In genomic region chr16:31073073-31073822, GRCh38 we compare ENCODE assay signal across 8 cellular contexts. TPM values are rescaled to one million over a fixed set of nuclear protein-coding genes. Genes with fewer than 3 reads are reported as not detected.
A peak's percentile ranks its signal among the peaks of the same experiment; 100 is the strongest.
DNase-seq lines count a peak whose midpoint lies in the region; TF ChIP-seq lines count a peak whose summit lies in the region.

No MANE protein-coding gene starts in this region.

- in situ Hi-C loops in G401 (cut with HindIII; ENCODE audit: low sequenced_read_pairs), result no loop called here

- no peak overlapping the region for H4K8ac ChIP-seq in neuronal stem cell (ENCODE audit: low read depth, low read length)

- H3K9me3 ChIP-seq in Loucy (ENCODE audit: insufficient read depth, low read depth, low read length) (no peaks in the 10 kb centered on the region), SJCRH30 (replicated peaks) (no peaks in the 10 kb centered on the region), neuronal stem cell (replicated peaks in 1 of 2; ENCODE audit: control insufficient read depth in 2 of 2, insufficient read depth in 1 of 2, low read depth in 1 of 2, low read length in 2 of 2) (no peaks in the 10 kb centered on the region)

- no peaks in the 10 kb centered on the region for H3K9me2 ChIP-seq in Loucy (replicated peaks; ENCODE audit: low read depth, low read length)

- peaks cover 27% of the 10 kb centered on the region for H3K4me1 ChIP-seq in Loucy (ENCODE audit: insufficient read depth, low read length, poor library complexity, severe bottlenecking)
- peaks cover 7% of the 10 kb centered on the region for H3K4me1 ChIP-seq in SJCRH30
- peaks cover 4 to 7% of the 10 kb centered on the region in 2 donors for H3K4me1 ChIP-seq in neuronal stem cell (ENCODE audit: control insufficient read depth in 2 of 2, insufficient read depth in 1 of 2, low read depth in 1 of 2, low read length in 2 of 2)

- H2BK5ac ChIP-seq in neuronal stem cell (ENCODE audit: low read length), result peak overlapping the region; percentile 95

- H3K4me2 ChIP-seq in Loucy (ENCODE audit: low read depth, low read length, poor library complexity, severe bottlenecking) (peak overlapping the region; percentile 97), neuronal stem cell (ENCODE audit: insufficient read depth, low read length, poor library complexity, severe bottlenecking) (peak overlapping the region; percentile 92)

- TF ChIP-seq CTCF in Loucy (conservative IDR thresholded peaks at IDR 0.05; ENCODE audit: low read length), result no peak

- peak overlapping the region; percentile 2 for H2BK15ac ChIP-seq in neuronal stem cell (ENCODE audit: low read length)

- H3K23ac ChIP-seq in neuronal stem cell (ENCODE audit: low read depth, low read length, poor library complexity), result peak overlapping the region; percentile 16

- WGBS in neuronal stem cell (ENCODE audit: extremely low coverage in 2 of 2, insufficient read length in 2 of 2, insufficient replicate concordance in 1 of 2), 2 donors, result no CpG with 5 or more reads among the region's 83 CpGs

- H3K4me3 ChIP-seq in H7 (ENCODE audit: insufficient read depth, low read depth, low read length), result peak overlapping the region; percentile 69
- H3K4me3 ChIP-seq in Loucy (ENCODE audit: low read length, poor library complexity, severe bottlenecking), result peak overlapping the region; percentile 96
- peak overlapping the region; percentile 94 for H3K4me3 ChIP-seq in SJCRH30
- H3K4me3 ChIP-seq in neuronal stem cell (ENCODE audit: low read length in 2 of 2), result peak overlapping the region; percentile 80 to 87

- peak overlapping the region; percentile 65 for H3K14ac ChIP-seq in neuronal stem cell (ENCODE audit: low read length)

- peaks cover 36% of the 10 kb centered on the region for H4K20me1 ChIP-seq in Loucy (ENCODE audit: insufficient read depth, low read length, poor library complexity, severe bottlenecking)

- H3K27ac ChIP-seq in SJCRH30 (peak overlapping the region; percentile 98), neuronal stem cell (replicated peaks; ENCODE audit: low read length) (peak overlapping the region; percentile 91)

- H2AFZ ChIP-seq in Loucy (ENCODE audit: low read length), result peak overlapping the region; percentile 85
- peak overlapping the region; percentile 96 for H2AFZ ChIP-seq in neuronal stem cell (ENCODE audit: low read length)

- H2AK5ac ChIP-seq in neuronal stem cell (ENCODE audit: low read depth, low read length), result no peak overlapping the region

- H3K27me3 ChIP-seq in H7 (ENCODE audit: control insufficient read depth, insufficient read depth, low read length) (no peaks in the 10 kb centered on the region), Loucy (ENCODE audit: insufficient read depth, low read length, poor library complexity, severe bottlenecking) (no peaks in the 10 kb centered on the region), SJCRH30 (no peaks in the 10 kb centered on the region), neuronal stem cell (ENCODE audit: control insufficient read depth in 3 of 3, insufficient read depth in 3 of 3, low read depth in 1 of 3, low read length in 3 of 3) (no peaks in the 10 kb centered on the region)

- H3K18ac ChIP-seq in neuronal stem cell (ENCODE audit: low read length), result peak overlapping the region; percentile 99

- no peak overlapping the region for H2BK120ac ChIP-seq in neuronal stem cell (ENCODE audit: low read depth, low read length)

- H2BK12ac ChIP-seq in neuronal stem cell (ENCODE audit: low read length), result no peak overlapping the region

- H3K9ac ChIP-seq in Loucy (ENCODE audit: low read depth, low read length, poor library complexity, severe bottlenecking) (peak overlapping the region; percentile 94), neuronal stem cell (ENCODE audit: low read depth, low read length, poor library complexity) (peak overlapping the region; percentile 91)

- no peak overlapping the region for H3K4ac ChIP-seq in neuronal stem cell (ENCODE audit: low read length)

- H3K79me1 ChIP-seq in neuronal stem cell (ENCODE audit: low read depth, low read length), result peaks cover 16% of the 10 kb centered on the region

- peaks cover 70% of the 10 kb centered on the region for H3K79me2 ChIP-seq in Loucy (ENCODE audit: insufficient read depth, low read length)

- peak; percentile 94 for DNase-seq in G401 (ENCODE audit: low spot score)
- peak; percentile 97 for DNase-seq in H7
- peak; percentile 92 to 93 for DNase-seq in SJCRH30
- DNase-seq in activated naive CD4-positive, alpha-beta T cell (lab: John Stamatoyannopoulos, UW), result peak; percentile 59 to 79 (median 65)
- peak; percentile 91 for DNase-seq in foreskin melanocyte
- peak; percentile 81 for DNase-seq in neuronal stem cell (ENCODE audit: low spot score)
- DNase-seq in stromal cell of bone marrow (ENCODE audit: low read depth), result peak; percentile 81

- H3K36me3 ChIP-seq in H7 (replicated peaks; ENCODE audit: control insufficient read depth, insufficient read depth, low read length) (peaks cover 14% of the 10 kb centered on the region), Loucy (ENCODE audit: insufficient read depth, low read length) (peaks cover 13% of the 10 kb centered on the region; the same call in 1 of the 2 replicates), SJCRH30 (peaks cover 16% of the 10 kb centered on the region), neuronal stem cell (replicated peaks in 1 of 2; ENCODE audit: control insufficient read depth in 2 of 2, insufficient read depth in 2 of 2, low read length in 2 of 2) (peaks cover 21 to 27% of the 10 kb centered on the region in 2 donors)

- peaks cover 3% of the 10 kb centered on the region for H3F3A ChIP-seq in Loucy (ENCODE audit: low read depth)

- no peak overlapping the region for H4K91ac ChIP-seq in neuronal stem cell (ENCODE audit: low read depth, low read length, poor library complexity)

RNA-seq across cellular contexts. Expression of gene ZNF668, which starts 0.8 kb away (rescaled TPM):
- 27.9 and 52.0 TPM in 2 replicates for total RNA-seq in G401 (2014; rRNA removed; shearing (Covaris generic))
- 16.4 and 19.9 TPM in 2 replicates for total RNA-seq in H7 (2014; rRNA removed; shearing (Covaris generic))
- total RNA-seq in SJCRH30 (2014; rRNA removed; shearing (Covaris generic)), result 21.5 and 21.8 TPM in 2 replicates
- 6.9 TPM for polyA plus RNA-seq in neuronal stem cell (2013, experiment 1 of 2)
- polyA plus RNA-seq in neuronal stem cell (2013, experiment 2 of 2), result 7.3 TPM

RNA-seq across cellular contexts. Expression of gene ZNF646, which starts 1.0 kb away (rescaled TPM):
- 12.0 and 21.2 TPM in 2 replicates for total RNA-seq in G401 (2014; rRNA removed; shearing (Covaris generic))
- 28.8 and 30.0 TPM in 2 replicates for total RNA-seq in H7 (2014; rRNA removed; shearing (Covaris generic))
- total RNA-seq in SJCRH30 (2014; rRNA removed; shearing (Covaris generic)), result 20.3 and 26.4 TPM in 2 replicates
- polyA plus RNA-seq in neuronal stem cell (2013, experiment 1 of 2), result 11.7 TPM
- polyA plus RNA-seq in neuronal stem cell (2013, experiment 2 of 2), result 11.2 TPM

RNA-seq across cellular contexts. Expression of gene PRSS53, which starts 15.5 kb away (rescaled TPM):
- 0.44 and 2.8 TPM in 2 replicates for total RNA-seq in G401 (2014; rRNA removed; shearing (Covaris generic))
- 1.3 and 4.5 TPM in 2 replicates for total RNA-seq in H7 (2014; rRNA removed; shearing (Covaris generic))
- 2.8 and 4.3 TPM in 2 replicates for total RNA-seq in SJCRH30 (2014; rRNA removed; shearing (Covaris generic))
- polyA plus RNA-seq in neuronal stem cell (2013, experiment 1 of 2), result 1.6 TPM
- polyA plus RNA-seq in neuronal stem cell (2013, experiment 2 of 2), result 1.9 TPM

RNA-seq across cellular contexts. Expression of gene VKORC1, which starts 21.3 kb away (rescaled TPM):
- 121 and 129 TPM in 2 replicates for total RNA-seq in G401 (2014; rRNA removed; shearing (Covaris generic))
- total RNA-seq in H7 (2014; rRNA removed; shearing (Covaris generic)), result 127 and 135 TPM in 2 replicates
- 145 and 149 TPM in 2 replicates for total RNA-seq in SJCRH30 (2014; rRNA removed; shearing (Covaris generic))
- 92.1 TPM for polyA plus RNA-seq in neuronal stem cell (2013, experiment 1 of 2)
- 93.7 TPM for polyA plus RNA-seq in neuronal stem cell (2013, experiment 2 of 2)

RNA-seq across cellular contexts. Expression of gene BCKDK, which starts 34.9 kb away (rescaled TPM):
- total RNA-seq in G401 (2014; rRNA removed; shearing (Covaris generic)), result 52.5 and 55.3 TPM in 2 replicates
- 52.7 and 64.0 TPM in 2 replicates for total RNA-seq in H7 (2014; rRNA removed; shearing (Covaris generic))
- total RNA-seq in SJCRH30 (2014; rRNA removed; shearing (Covaris generic)), result 31.2 and 31.8 TPM in 2 replicates
- polyA plus RNA-seq in neuronal stem cell (2013, experiment 1 of 2), result 33.0 TPM
- polyA plus RNA-seq in neuronal stem cell (2013, experiment 2 of 2), result 30.7 TPM

Comparison
In these comparisons a context has a peak if more than half of its experiments do, and no peak if none do; other contexts are left out.
1. Peak in every context shown above with its lines: DNase-seq, H3K4me3 ChIP-seq and H3K27ac ChIP-seq.